ENCODE assay signal across 8 cellular contexts in genomic region chr5:159310492-159310891, GRCh38. TPM values are rescaled to one million over a fixed set of nuclear protein-coding genes. Genes with fewer than 3 reads are reported as not detected.
DNase-seq lines count a peak whose midpoint lies in the region; ATAC-seq and TF ChIP-seq lines count a peak whose summit lies in the region.

No MANE protein-coding gene starts in this region.

- in situ Hi-C loops in GM13976 (cut with MboI; ENCODE audit: low sequenced_read_pairs, unreplicated experiment), result no loop called here

- H3K4me3 Mint-ChIP-seq in activated CD8-positive, alpha-beta T cell treated with anti-CD3 and anti-CD28 coated beads, Interleukin-2, amount 10 ng/mL, durations not matched to agents 7 days and 5 days, result peak overlapping the region; percentile 41
- no peak overlapping the region for H3K4me3 Mint-ChIP-seq in glutamatergic neuron (ENCODE audit: unreplicated experiment)

- peak; percentile 94 for ATAC-seq in activated CD8-positive, alpha-beta T cell treated with anti-CD3 and anti-CD28 coated beads, Interleukin-2, amount 10 ng/mL, durations not matched to agents 7 days and 5 days
- no peak for ATAC-seq in HG03135 (IDR thresholded peaks at IDR 0.05; ENCODE audit: unreplicated experiment)
- no peak for ATAC-seq in HG03469 (IDR thresholded peaks at IDR 0.05; ENCODE audit: unreplicated experiment)

- POLR2A ChIA-PET in activated CD8-positive, alpha-beta T cell treated with anti-CD3 and anti-CD28 coated beads, Interleukin-2, amount 10 ng/mL, durations not matched to agents 7 days and 5 days (lab: Charles Lee), result no interaction called here

- peaks cover 13% of the 10 kb centered on the region for H3K4me1 Mint-ChIP-seq in activated CD8-positive, alpha-beta T cell treated with anti-CD3 and anti-CD28 coated beads, Interleukin-2, amount 10 ng/mL, durations not matched to agents 7 days and 5 days (ENCODE audit: low read depth)
- H3K4me1 Mint-ChIP-seq in glutamatergic neuron (ENCODE audit: low read depth, unreplicated experiment), result peaks cover 3% of the 10 kb centered on the region

- peaks cover 44% of the 10 kb centered on the region for H3K27me3 Mint-ChIP-seq in activated CD8-positive, alpha-beta T cell treated with anti-CD3 and anti-CD28 coated beads, Interleukin-2, amount 10 ng/mL, durations not matched to agents 7 days and 5 days (ENCODE audit: low read depth)
- H3K27me3 Mint-ChIP-seq in glutamatergic neuron (ENCODE audit: unreplicated experiment), result peaks cover 2% of the 10 kb centered on the region

- H3K27ac Mint-ChIP-seq in activated CD8-positive, alpha-beta T cell treated with anti-CD3 and anti-CD28 coated beads, Interleukin-2, amount 10 ng/mL, durations not matched to agents 7 days and 5 days, result no peak overlapping the region
- no peak overlapping the region for H3K27ac Mint-ChIP-seq in glutamatergic neuron (ENCODE audit: unreplicated experiment)

- TF ChIP-seq CTCF in glutamatergic neuron (IDR thresholded peaks at IDR 0.05; ENCODE audit: partially characterized antibody, unreplicated experiment) (no peak), GM13976 (IDR thresholded peaks at IDR 0.05; ENCODE audit: borderline replicate concordance, control extremely low read depth, extremely low read depth, insufficient read depth, missing control alignments) (no peak)

- H3K36me3 Mint-ChIP-seq in activated CD8-positive, alpha-beta T cell treated with anti-CD3 and anti-CD28 coated beads, Interleukin-2, amount 10 ng/mL, durations not matched to agents 7 days and 5 days (ENCODE audit: low read depth), result no peaks in the 10 kb centered on the region
- peaks cover 3% of the 10 kb centered on the region for H3K36me3 Mint-ChIP-seq in glutamatergic neuron (ENCODE audit: unreplicated experiment)

- peak; percentile 36 for DNase-seq in NCI-H146 (lab: John Stamatoyannopoulos, UW)
- DNase-seq in NCI-H146 treated with DMSO at 0.1 percent for 48 hours (lab: John Stamatoyannopoulos, UW; ENCODE audit: unreplicated experiment), result no peak
- peak; percentile 49 for DNase-seq in activated CD8-positive, alpha-beta T cell treated with anti-CD3 and anti-CD28 coated beads, Interleukin-2, amount 10 ng/mL, durations not matched to agents 7 days and 5 days
- DNase-seq in glutamatergic neuron, result peak; percentile 27
- DNase-seq in stimulated activated CD4-positive, alpha-beta T cell treated with anti-CD3 and anti-CD28 coated beads, Interleukin-15, amount 100 ng/mL, for 24 hours, result peak; percentile 61
- DNase-seq in GM13976 (ENCODE audit: low spot score), result no peak

- CTCF ChIA-PET in activated CD8-positive, alpha-beta T cell treated with anti-CD3 and anti-CD28 coated beads, Interleukin-2, amount 10 ng/mL, durations not matched to agents 7 days and 5 days (lab: Charles Lee), result interaction anchor here (1.0 to 2.6 kb wide), 8 partner anchors 13 to 677 kb away, joined by 3 to 11 read pairs (median 4); no protein-coding TSS in a partner anchor

- H3K9me3 Mint-ChIP-seq in activated CD8-positive, alpha-beta T cell treated with anti-CD3 and anti-CD28 coated beads, Interleukin-2, amount 10 ng/mL, durations not matched to agents 7 days and 5 days (ENCODE audit: insufficient read depth), result no peaks in the 10 kb centered on the region
- H3K9me3 Mint-ChIP-seq in glutamatergic neuron (ENCODE audit: unreplicated experiment), result no peaks in the 10 kb centered on the region

RNA-seq across cellular contexts. Expression of gene IL12B, which starts 19.8 kb away (rescaled TPM):
- not detected for total RNA-seq in activated CD8-positive, alpha-beta T cell treated with anti-CD3 and anti-CD28 coated beads, Interleukin-2, amount 10 ng/mL, durations not matched to agents 7 days and 5 days
- total RNA-seq in glutamatergic neuron (ENCODE audit: unreplicated experiment), result not detected

RNA-seq across cellular contexts. Expression of gene UBLCP1, which starts 47.4 kb away (rescaled TPM):
- total RNA-seq in activated CD8-positive, alpha-beta T cell treated with anti-CD3 and anti-CD28 coated beads, Interleukin-2, amount 10 ng/mL, durations not matched to agents 7 days and 5 days, result 10 to 100 TPM; 27.8 to 28.4 TPM
- total RNA-seq in glutamatergic neuron (ENCODE audit: unreplicated experiment), result 24.3 TPM

Comparison
In these comparisons a context has a peak if more than half of its experiments do, and no peak if none do; other contexts are left out.
1. DNase-seq: peak in NCI-H146 (single experiment), activated CD8-positive, alpha-beta T cell treated with anti-CD3 and anti-CD28 coated beads, Interleukin-2, amount 10 ng/mL, durations not matched to agents 7 days and 5 days (single experiment), glutamatergic neuron (single experiment) and stimulated activated CD4-positive, alpha-beta T cell treated with anti-CD3 and anti-CD28 coated beads, Interleukin-15, amount 100 ng/mL, for 24 hours (single experiment); none in NCI-H146 treated with DMSO at 0.1 percent for 48 hours (single experiment) and GM13976 (single experiment).